In the genomic region with DNA sequence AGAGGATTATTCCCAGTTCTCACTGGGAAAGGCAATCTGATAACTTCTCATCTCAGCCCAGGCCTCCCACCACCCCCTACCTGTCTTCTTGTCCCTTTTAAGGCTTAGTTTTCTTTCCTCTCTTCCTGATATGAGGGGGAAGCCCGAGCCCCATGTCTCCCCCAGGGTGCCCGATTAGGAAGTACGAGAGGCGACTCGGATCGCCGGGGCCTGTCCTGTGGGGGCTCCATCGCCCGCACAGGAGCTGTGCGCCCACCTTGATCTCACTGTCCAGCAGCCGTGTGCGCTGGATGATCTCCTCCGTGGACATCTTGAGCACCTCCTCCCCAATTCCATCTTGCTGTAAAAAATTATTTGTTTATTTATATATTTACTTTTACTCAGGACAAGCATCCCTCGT, we compare ENCODE assay signal across 8 cellular contexts. TPM values are rescaled to one million over a fixed set of nuclear protein-coding genes. Genes with fewer than 3 reads are reported as not detected.
DNase-seq lines count a peak whose midpoint lies in the region; ATAC-seq, FAIRE-seq and TF ChIP-seq lines count a peak whose summit lies in the region.

No MANE protein-coding gene starts in this region.

- no peaks in the 10 kb centered on the region for H3K27me3 ChIP-seq in HL-60 (ENCODE audit: insufficient read depth, poor library complexity, severe bottlenecking)

- H3K4me1 Mint-ChIP-seq in activated T-helper 17 cell treated with anti-CD3 and anti-CD28 coated beads, Interleukin-2, amount 50 U/mL, for 72 hours: peaks cover 9% of the 10 kb centered on the region
- H3K4me1 Mint-ChIP-seq in stimulated activated effector memory CD8-positive, alpha-beta T cell treated with anti-CD3 and anti-CD28 coated beads, Interleukin-12 subunit alpha, Interleukin-12 subunit beta, amount 100 ng/mL, for 72 hours: peaks cover 31% of the 10 kb centered on the region

- H3K4me3 ChIP-seq in HL-60 (replicated peaks; ENCODE audit: insufficient read depth, low read length) (peak overlapping the region; percentile 97), iPS-11a (ENCODE audit: low read depth, low read length) (peak overlapping the region; percentile 86)

- H3K4me3 Mint-ChIP-seq in activated T-helper 17 cell treated with anti-CD3 and anti-CD28 coated beads, Interleukin-2, amount 50 U/mL, for 72 hours: peak overlapping the region; percentile 99
- H3K4me3 Mint-ChIP-seq in stimulated activated effector memory CD8-positive, alpha-beta T cell treated with anti-CD3 and anti-CD28 coated beads, Interleukin-12 subunit alpha, Interleukin-12 subunit beta, amount 100 ng/mL, for 72 hours: peak overlapping the region; percentile 100

- DNase-seq in HL-60 (ENCODE audit: low read depth in 1 of 2, low spot score in 1 of 2) (no peak), D721Med (ENCODE audit: insufficient read length, low spot score) (no peak), RCC 7860 (ENCODE audit: low spot score) (no peak), DMS153 treated with DMSO at 0.1 percent for 48 hours (lab: John Stamatoyannopoulos, UW; ENCODE audit: unreplicated experiment) (no peak)
- DNase-seq in stimulated activated effector memory CD8-positive, alpha-beta T cell treated with anti-CD3 and anti-CD28 coated beads, Interleukin-12 subunit alpha, Interleukin-12 subunit beta, amount 100 ng/mL, for 72 hours (ENCODE audit: low spot score in 2 of 2): no peak

- TF ChIP-seq CTCF in HL-60 (IDR thresholded peaks at IDR 0.05; ENCODE audit: insufficient read depth, low read length): no peak
- TF ChIP-seq CTCF in D721Med (IDR thresholded peaks at IDR 0.05; ENCODE audit: insufficient read depth, missing control alignments): no peak

- H3K27me3 Mint-ChIP-seq in activated T-helper 17 cell treated with anti-CD3 and anti-CD28 coated beads, Interleukin-2, amount 50 U/mL, for 72 hours: no peaks in the 10 kb centered on the region

- H3K27ac ChIP-seq in HL-60 (replicated peaks): peak overlapping the region; percentile 99

- no peak for ATAC-seq in activated T-helper 17 cell treated with anti-CD3 and anti-CD28 coated beads, Interleukin-2, amount 50 U/mL, for 72 hours (replicated peaks)
- no peak for ATAC-seq in stimulated activated effector memory CD8-positive, alpha-beta T cell treated with anti-CD3 and anti-CD28 coated beads, Interleukin-12 subunit alpha, Interleukin-12 subunit beta, amount 100 ng/mL, for 72 hours
- no peak for ATAC-seq in GM19397 (IDR thresholded peaks at IDR 0.05; ENCODE audit: unreplicated experiment)

- no peak for FAIRE-seq in D721Med (lab: Jason Lieb, UNC)
- FAIRE-seq in RCC 7860 (lab: Jason Lieb, UNC): no peak

- peak overlapping the region; percentile 100 for H3K27ac Mint-ChIP-seq in activated T-helper 17 cell treated with anti-CD3 and anti-CD28 coated beads, Interleukin-2, amount 50 U/mL, for 72 hours
- H3K27ac Mint-ChIP-seq in stimulated activated effector memory CD8-positive, alpha-beta T cell treated with anti-CD3 and anti-CD28 coated beads, Interleukin-12 subunit alpha, Interleukin-12 subunit beta, amount 100 ng/mL, for 72 hours: peak overlapping the region; percentile 100

- no peaks in the 10 kb centered on the region for H3K9me3 Mint-ChIP-seq in activated T-helper 17 cell treated with anti-CD3 and anti-CD28 coated beads, Interleukin-2, amount 50 U/mL, for 72 hours
- no peaks in the 10 kb centered on the region for H3K9me3 Mint-ChIP-seq in stimulated activated effector memory CD8-positive, alpha-beta T cell treated with anti-CD3 and anti-CD28 coated beads, Interleukin-12 subunit alpha, Interleukin-12 subunit beta, amount 100 ng/mL, for 72 hours

- H3K36me3 Mint-ChIP-seq in activated T-helper 17 cell treated with anti-CD3 and anti-CD28 coated beads, Interleukin-2, amount 50 U/mL, for 72 hours (ENCODE audit: low read depth): peaks cover 59% of the 10 kb centered on the region
- H3K36me3 Mint-ChIP-seq in stimulated activated effector memory CD8-positive, alpha-beta T cell treated with anti-CD3 and anti-CD28 coated beads, Interleukin-12 subunit alpha, Interleukin-12 subunit beta, amount 100 ng/mL, for 72 hours: peaks cover 59% of the 10 kb centered on the region

RNA-seq across cellular contexts. Expression of a gene that starts 0.6 kb away (rescaled TPM):
- 100 to 1,000 TPM; 109 to 174 TPM for total RNA-seq in activated T-helper 17 cell treated with anti-CD3 and anti-CD28 coated beads, Interleukin-2, amount 50 U/mL, for 72 hours

RNA-seq across cellular contexts. Expression of a gene that starts 17.2 kb away (rescaled TPM):
- total RNA-seq in activated T-helper 17 cell treated with anti-CD3 and anti-CD28 coated beads, Interleukin-2, amount 50 U/mL, for 72 hours: 10 to 100 TPM; 16.1 to 17.5 TPM

RNA-seq across cellular contexts. Expression of a gene that starts 23.3 kb away (rescaled TPM):
- total RNA-seq in activated T-helper 17 cell treated with anti-CD3 and anti-CD28 coated beads, Interleukin-2, amount 50 U/mL, for 72 hours: 1 to 10 TPM; 1.1 to 1.7 TPM

RNA-seq across cellular contexts. Expression of a gene that starts 47.3 kb away (rescaled TPM):
- under 1 TPM in 1 of 2 donors, not detected in 1; 0.21 TPM for total RNA-seq in activated T-helper 17 cell treated with anti-CD3 and anti-CD28 coated beads, Interleukin-2, amount 50 U/mL, for 72 hours
